10 cellular contexts compared by ENCODE assay signal in genomic region chr2:106575955-106576354, GRCh38.
DNase-seq lines count a peak whose midpoint lies in the region; ATAC-seq and TF ChIP-seq lines count a peak whose summit lies in the region.
"Had no signal": no experiment of that assay in that cellular context is flagged by ENCODE, and none has a peak within 500 bp of the region (broad histone marks: within the 10 kb centered on the region; RNA-seq: fewer than 3 reads in every experiment).

No MANE protein-coding gene starts in this region.

- H3K4me1 Mint-ChIP-seq in GM23338 = peaks cover 10% of the 10 kb centered on the region
- peaks cover 12% of the 10 kb centered on the region for H3K4me1 Mint-ChIP-seq in WTC11
- H3K4me1 Mint-ChIP-seq in stimulated activated naive CD8-positive, alpha-beta T cell treated with anti-CD3 and anti-CD28 coated beads, Interleukin-15, amount 100 ng/mL, for 72 hours = peaks cover 5% of the 10 kb centered on the region

- H3K4me1 ChIP-seq in GM23338 (ENCODE audit: insufficient read depth) = no peaks in the 10 kb centered on the region
- H3K4me1 ChIP-seq in heart left ventricle = peaks cover 0 to 26% (median 2%) of the 10 kb centered on the region in 12 donors
- H3K4me1 ChIP-seq in prostate gland (replicated peaks) = peaks cover 2% of the 10 kb centered on the region

- POLR2A ChIA-PET in WTC11 (lab: Charles Lee) = no interaction called here

- H4K20me1 ChIP-seq in GM23338 (replicated peaks; ENCODE audit: insufficient read depth) = no peaks in the 10 kb centered on the region

- WGBS in heart left ventricle, 4 donors = 26 to 46% (median 37%) methylated on average over 6 of the region's 6 CpGs
- WGBS in prostate gland = 14% methylated on average over 6 of the region's 6 CpGs

- H3K4me3 Mint-ChIP-seq in GM23338 (0 out of 3 replicates have a peak overlapping the region, but pooled peaks have one; percentile 0), WTC11 (no peak overlapping the region)
- no peak overlapping the region for H3K4me3 Mint-ChIP-seq in stimulated activated naive CD8-positive, alpha-beta T cell treated with anti-CD3 and anti-CD28 coated beads, Interleukin-15, amount 100 ng/mL, for 72 hours

- H3K27ac ChIP-seq in GM23338 (ENCODE audit: low read depth) (no peak overlapping the region), heart left ventricle (peak overlapping the region in 5 of 12 donors; percentile 25 to 72 (median 40)), prostate gland (peak overlapping the region; percentile 85 to 87)

- DNase-seq in GM23338 (ENCODE audit: low spot score) (peak; percentile 67), WTC11 (ENCODE audit: low spot score) (peak; percentile 60), heart left ventricle (peak; percentile 40 to 76 (median 67)), prostate gland (ENCODE audit: low spot score) (peak; percentile 49), CD1c-positive myeloid dendritic cell (ENCODE audit: extremely low spot score) (no peak)
- no peak for DNase-seq in stimulated activated naive CD8-positive, alpha-beta T cell treated with anti-CD3 and anti-CD28 coated beads, Interleukin-15, amount 100 ng/mL, for 72 hours
- DNase-seq: activated CD8-positive, alpha-beta memory T cell treated with anti-CD3 and anti-CD28 coated beads, Interleukin-2, amount 50 U/mL, for 48 hours; OCI-M1 had no signal

- no peaks in the 10 kb centered on the region for H3K36me3 ChIP-seq in GM23338 (ENCODE audit: insufficient read depth)
- H3K36me3 ChIP-seq in heart left ventricle = no peaks in the 10 kb centered on the region
- no peaks in the 10 kb centered on the region for H3K36me3 ChIP-seq in prostate gland

- TF ChIP-seq CTCF in GM23338 (conservative IDR thresholded peaks at IDR 0.05; ENCODE audit: low read depth in 2 of 2) (no peak), WTC11 (IDR thresholded peaks at IDR 0.05) (no peak), heart left ventricle (IDR thresholded peaks at IDR 0.05) (no peak), prostate gland (IDR thresholded peaks at IDR 0.05) (no peak)

- H3K27me3 Mint-ChIP-seq in GM23338 (ENCODE audit: insufficient read depth, low read depth, poor library complexity) = peaks cover 5% of the 10 kb centered on the region
- peaks cover 6% of the 10 kb centered on the region for H3K27me3 Mint-ChIP-seq in WTC11 (ENCODE audit: low read depth)
- peaks cover 44% of the 10 kb centered on the region for H3K27me3 Mint-ChIP-seq in stimulated activated naive CD8-positive, alpha-beta T cell treated with anti-CD3 and anti-CD28 coated beads, Interleukin-15, amount 100 ng/mL, for 72 hours

- no peaks in the 10 kb centered on the region for H3K9me3 Mint-ChIP-seq in GM23338
- H3K9me3 Mint-ChIP-seq in WTC11 = no peaks in the 10 kb centered on the region
- H3K9me3 Mint-ChIP-seq in stimulated activated naive CD8-positive, alpha-beta T cell treated with anti-CD3 and anti-CD28 coated beads, Interleukin-15, amount 100 ng/mL, for 72 hours = no peaks in the 10 kb centered on the region

- no peak overlapping the region for H3K4me3 ChIP-seq in GM23338
- H3K4me3 ChIP-seq in heart left ventricle = no peak overlapping the region
- no peak overlapping the region for H3K4me3 ChIP-seq in prostate gland

- H3K9me2 ChIP-seq in GM23338 (ENCODE audit: insufficient read depth) = no peaks in the 10 kb centered on the region

- no peaks in the 10 kb centered on the region for H3F3A ChIP-seq in GM23338 (replicated peaks; ENCODE audit: low read depth)

- peak overlapping the region; percentile 33 for H3K27ac Mint-ChIP-seq in GM23338
- H3K27ac Mint-ChIP-seq in WTC11 = 0 out of 2 replicates have a peak overlapping the region, but pooled peaks have one; percentile 18
- no peak overlapping the region for H3K27ac Mint-ChIP-seq in stimulated activated naive CD8-positive, alpha-beta T cell treated with anti-CD3 and anti-CD28 coated beads, Interleukin-15, amount 100 ng/mL, for 72 hours

- intact Hi-C loops in heart left ventricle (cut with DNase I) = no loop called here
- intact Hi-C loops in prostate gland (cut with DNase I) = no loop called here

- H3K4me2 ChIP-seq in GM23338 = no peak overlapping the region

- no peaks in the 10 kb centered on the region for H3K79me2 ChIP-seq in GM23338 (replicated peaks; ENCODE audit: insufficient read depth)

- CTCF ChIA-PET in WTC11 (lab: Charles Lee) = interaction anchor here (1.3 to 1.9 kb wide), 2 partner anchors 12 to 13 kb away, joined by 5 read pairs; no protein-coding TSS in a partner anchor

- peak overlapping the region; percentile 1; the same call in 1 of the 2 replicates for H2AFZ ChIP-seq in GM23338

- no peak for TF ChIP-seq POLR2A in heart left ventricle (IDR thresholded peaks at IDR 0.05)
- TF ChIP-seq POLR2A in prostate gland (IDR thresholded peaks at IDR 0.05) = no peak

- H3K36me3 Mint-ChIP-seq in GM23338 (ENCODE audit: low read depth) = no peaks in the 10 kb centered on the region
- H3K36me3 Mint-ChIP-seq in WTC11 = no peaks in the 10 kb centered on the region

- H3K27me3 ChIP-seq in GM23338 (ENCODE audit: insufficient read depth) = peaks cover 3% of the 10 kb centered on the region
- peaks cover 0 to 4% (median 0%) of the 10 kb centered on the region in 9 donors for H3K27me3 ChIP-seq in heart left ventricle
- no peaks in the 10 kb centered on the region for H3K27me3 ChIP-seq in prostate gland (replicated peaks; ENCODE audit: insufficient read depth)

- H3K9me3 ChIP-seq in heart left ventricle (no peaks in the 10 kb centered on the region), prostate gland (no peaks in the 10 kb centered on the region)

- ATAC-seq in GM23338 (peak; percentile 94), WTC11 (peak; percentile 90), heart left ventricle (peak; percentile 41 to 89 (median 70)), GM19467 (IDR thresholded peaks at IDR 0.05; ENCODE audit: unreplicated experiment) (no peak), HG03097 (IDR thresholded peaks at IDR 0.05; ENCODE audit: low FRiP score, unreplicated experiment) (no peak)
- ATAC-seq in stimulated activated naive CD8-positive, alpha-beta T cell treated with anti-CD3 and anti-CD28 coated beads, Interleukin-15, amount 100 ng/mL, for 72 hours = no peak

TF ChIP-seq in GM23338, 12 proteins besides CTCF, POLR2A, EP300 and RAD21 (continues in another document):
- no peak for TF ChIP-seq EZH2 (IDR thresholded peaks at IDR 0.05; ENCODE audit: low read depth, unreplicated experiment)

TF ChIP-seq in WTC11, 78 proteins besides CTCF, POLR2A, EP300 and RAD21:
- TF ChIP-seq, protein P1, sequence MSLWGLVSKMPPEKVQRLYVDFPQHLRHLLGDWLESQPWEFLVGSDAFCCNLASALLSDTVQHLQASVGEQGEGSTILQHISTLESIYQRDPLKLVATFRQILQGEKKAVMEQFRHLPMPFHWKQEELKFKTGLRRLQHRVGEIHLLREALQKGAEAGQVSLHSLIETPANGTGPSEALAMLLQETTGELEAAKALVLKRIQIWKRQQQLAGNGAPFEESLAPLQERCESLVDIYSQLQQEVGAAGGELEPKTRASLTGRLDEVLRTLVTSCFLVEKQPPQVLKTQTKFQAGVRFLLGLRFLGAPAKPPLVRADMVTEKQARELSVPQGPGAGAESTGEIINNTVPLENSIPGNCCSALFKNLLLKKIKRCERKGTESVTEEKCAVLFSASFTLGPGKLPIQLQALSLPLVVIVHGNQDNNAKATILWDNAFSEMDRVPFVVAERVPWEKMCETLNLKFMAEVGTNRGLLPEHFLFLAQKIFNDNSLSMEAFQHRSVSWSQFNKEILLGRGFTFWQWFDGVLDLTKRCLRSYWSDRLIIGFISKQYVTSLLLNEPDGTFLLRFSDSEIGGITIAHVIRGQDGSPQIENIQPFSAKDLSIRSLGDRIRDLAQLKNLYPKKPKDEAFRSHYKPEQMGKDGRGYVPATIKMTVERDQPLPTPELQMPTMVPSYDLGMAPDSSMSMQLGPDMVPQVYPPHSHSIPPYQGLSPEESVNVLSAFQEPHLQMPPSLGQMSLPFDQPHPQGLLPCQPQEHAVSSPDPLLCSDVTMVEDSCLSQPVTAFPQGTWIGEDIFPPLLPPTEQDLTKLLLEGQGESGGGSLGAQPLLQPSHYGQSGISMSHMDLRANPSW (CRISPR knock-in tag; conservative IDR thresholded peaks at IDR 0.05; ENCODE audit: low read depth) = no peak

Comparison
In these comparisons a context has a peak if more than half of its experiments do, and no peak if none do; other contexts are left out.
1. ATAC-seq: peak in GM23338 (single experiment), WTC11 (single experiment) and heart left ventricle (4 of 4); none in GM19467 (single experiment), HG03097 (single experiment) and stimulated activated naive CD8-positive, alpha-beta T cell treated with anti-CD3 and anti-CD28 coated beads, Interleukin-15, amount 100 ng/mL, for 72 hours (single experiment).
2. DNase-seq: peak in GM23338 (single experiment), WTC11 (single experiment), heart left ventricle (5 of 5) and prostate gland (single experiment); none in CD1c-positive myeloid dendritic cell (single experiment) and stimulated activated naive CD8-positive, alpha-beta T cell treated with anti-CD3 and anti-CD28 coated beads, Interleukin-15, amount 100 ng/mL, for 72 hours (0 of 2).
3. H3K27ac Mint-ChIP-seq: peak in GM23338 (single experiment) and WTC11 (single experiment); none in stimulated activated naive CD8-positive, alpha-beta T cell treated with anti-CD3 and anti-CD28 coated beads, Interleukin-15, amount 100 ng/mL, for 72 hours (0 of 2).